17 cellular contexts compared by ENCODE assay signal in the genomic region with DNA sequence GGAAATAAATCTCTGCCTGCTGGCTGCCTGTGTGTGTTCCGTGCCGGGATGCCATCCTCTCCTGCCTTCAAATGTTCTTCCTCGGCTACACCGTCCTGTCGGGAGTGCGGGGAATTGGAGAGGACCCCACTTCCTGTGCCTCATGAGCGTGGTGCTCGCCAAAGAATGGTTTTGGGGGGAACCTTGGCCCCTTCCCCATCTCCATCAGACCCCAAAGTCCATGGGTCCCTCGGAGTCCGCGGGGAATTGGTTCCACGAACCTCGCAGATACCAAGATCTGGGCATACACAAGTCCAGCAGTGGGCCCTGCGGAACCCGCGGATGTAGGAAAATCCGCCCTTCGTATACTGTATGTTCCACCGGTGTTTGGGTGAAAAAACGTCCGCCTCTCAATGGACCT. TPM values are rescaled to one million over a fixed set of nuclear protein-coding genes. Genes with fewer than 3 reads are reported as not detected.
A peak's percentile ranks its signal among the peaks of the same experiment; 100 is the strongest.
DNase-seq lines count a peak whose midpoint lies in the region; ATAC-seq and TF ChIP-seq lines count a peak whose summit lies in the region.
"Had no signal": no experiment of that assay in that cellular context is flagged by ENCODE, and none has a peak within 500 bp of the region (broad histone marks: within the 10 kb centered on the region; RNA-seq: fewer than 3 reads in every experiment).

No MANE protein-coding gene starts in this region.

- ATAC-seq in HG02938 (IDR thresholded peaks at IDR 0.05; ENCODE audit: unreplicated experiment) = no peak
- ATAC-seq: activated T-cell treated with anti-CD3 and anti-CD28 coated beads, Interleukin-2, amount 50 U/mL, for 4 hours; left cardiac atrium had no signal

- H3K27me3 Mint-ChIP-seq in activated CD4-positive, alpha-beta T cell treated with anti-CD3 and anti-CD28 coated beads, Interleukin-2, amount 10 ng/mL, durations not matched to agents 7 days and 5 days = no peaks in the 10 kb centered on the region
- H3K27me3 Mint-ChIP-seq in HFFc6 (ENCODE audit: insufficient read depth) = peaks cover 1% of the 10 kb centered on the region
- H3K27me3 Mint-ChIP-seq in brain = peaks cover 8% of the 10 kb centered on the region
- no peaks in the 10 kb centered on the region for H3K27me3 Mint-ChIP-seq in neural crest cell (ENCODE audit: low read depth)

- H3K4me1 Mint-ChIP-seq in activated CD4-positive, alpha-beta T cell treated with anti-CD3 and anti-CD28 coated beads, Interleukin-2, amount 10 ng/mL, durations not matched to agents 7 days and 5 days = peaks cover 56% of the 10 kb centered on the region
- H3K4me1 Mint-ChIP-seq in HFFc6 (ENCODE audit: low read depth) (peaks cover 45% of the 10 kb centered on the region), brain (peaks cover 50% of the 10 kb centered on the region), neural crest cell (peaks cover 48% of the 10 kb centered on the region)

- H3K36me3 Mint-ChIP-seq in activated CD4-positive, alpha-beta T cell treated with anti-CD3 and anti-CD28 coated beads, Interleukin-2, amount 10 ng/mL, durations not matched to agents 7 days and 5 days (ENCODE audit: low read depth) = peaks cover 24% of the 10 kb centered on the region
- H3K36me3 Mint-ChIP-seq in HFFc6 (ENCODE audit: low read depth) (peaks cover 28% of the 10 kb centered on the region), brain (peaks cover 23% of the 10 kb centered on the region), neural crest cell (ENCODE audit: low read depth) (peaks cover 5% of the 10 kb centered on the region)

- peaks cover 4% of the 10 kb centered on the region for H3K9me3 Mint-ChIP-seq in activated CD4-positive, alpha-beta T cell treated with anti-CD3 and anti-CD28 coated beads, Interleukin-2, amount 10 ng/mL, durations not matched to agents 7 days and 5 days
- no peaks in the 10 kb centered on the region for H3K9me3 Mint-ChIP-seq in HFFc6
- H3K9me3 Mint-ChIP-seq in brain = peaks cover 0 to 5% (median 4%) of the 10 kb centered on the region in 5 experiments
- peaks cover 5% of the 10 kb centered on the region for H3K9me3 Mint-ChIP-seq in neural crest cell
- H3K9me3 Mint-ChIP-seq: activated T-cell treated with anti-CD3 and anti-CD28 coated beads, Interleukin-2, amount 50 U/mL, for 4 hours had no signal

- CTCF ChIA-PET in activated CD4-positive, alpha-beta T cell treated with anti-CD3 and anti-CD28 coated beads, Interleukin-2, amount 10 ng/mL, durations not matched to agents 7 days and 5 days (lab: Charles Lee) = interaction anchor here (1.7 kb wide), 1 partner anchor 51 kb away, joined by 6 read pairs; the partner anchor contains the start of gene U2AF2

- TF ChIP-seq CTCF in HFFc6 (IDR thresholded peaks at IDR 0.05) (no peak), brain (conservative IDR thresholded peaks at IDR 0.05) (no peak), neural crest cell (conservative IDR thresholded peaks at IDR 0.05) (no peak)

- POLR2A ChIA-PET in activated CD4-positive, alpha-beta T cell treated with anti-CD3 and anti-CD28 coated beads, Interleukin-2, amount 10 ng/mL, durations not matched to agents 7 days and 5 days (lab: Charles Lee) = no interaction called here

- no peak for DNase-seq in activated CD4-positive, alpha-beta T cell treated with anti-CD3 and anti-CD28 coated beads, Interleukin-2, amount 10 ng/mL, durations not matched to agents 7 days and 5 days
- no peak for DNase-seq in activated CD4-positive, alpha-beta T cell treated with anti-CD3 and anti-CD28 coated beads for 1 hour
- no peak for DNase-seq in HFFc6
- no peak for DNase-seq in neural crest cell (ENCODE audit: low read depth, low spot score)
- DNase-seq in COR-L47 (lab: John Stamatoyannopoulos, UW) = no peak
- DNase-seq in NCI-H1694 (lab: John Stamatoyannopoulos, UW) = no peak
- DNase-seq: activated T-cell treated with anti-CD3 and anti-CD28 coated beads, Interleukin-2, amount 50 U/mL, for 4 hours; Calu3; GDM1; left cardiac atrium; NCI-H187; NCI-H510A; OCI-M1; retina; thyroid gland had no signal

- peak overlapping the region; percentile 37 for H3K4me3 Mint-ChIP-seq in activated CD4-positive, alpha-beta T cell treated with anti-CD3 and anti-CD28 coated beads, Interleukin-2, amount 10 ng/mL, durations not matched to agents 7 days and 5 days
- H3K4me3 Mint-ChIP-seq in HFFc6 (no peak overlapping the region), brain (peak overlapping the region; percentile 68 to 90 (median 72)), neural crest cell (peak overlapping the region; percentile 69)

- peak overlapping the region; percentile 67 for H3K27ac Mint-ChIP-seq in activated CD4-positive, alpha-beta T cell treated with anti-CD3 and anti-CD28 coated beads, Interleukin-2, amount 10 ng/mL, durations not matched to agents 7 days and 5 days
- H3K27ac Mint-ChIP-seq in HFFc6 (peak overlapping the region; percentile 66; the same call in 1 of the 2 replicates), brain (peak overlapping the region in 4 of 5 experiments; percentile 86 to 99 (median 98)), neural crest cell (ENCODE audit: unreplicated experiment) (no peak overlapping the region)

RNA-seq across cellular contexts. Expression of gene ZNF865, which starts 2.3 kb away (rescaled TPM):
- 10 to 100 TPM; 14.2 TPM for total RNA-seq in activated CD4-positive, alpha-beta T cell treated with anti-CD3 and anti-CD28 coated beads, Interleukin-2, amount 10 ng/mL, durations not matched to agents 7 days and 5 days
- total RNA-seq in HFFc6 (2021; fragmentation: NEBNext Ultra II Directional; extraction: Animal tissue kit (Norgen Biotek cat#: 25700)) = 10 to 100 TPM; 13.3 to 14.1 (median 13.8) TPM
- polyA plus RNA-seq in brain (ENCODE audit: insufficient read depth, low read depth, low replicate concordance) = 10.4 TPM
- total RNA-seq in neural crest cell = 20.3 TPM in 2 replicates

RNA-seq across cellular contexts. Expression of gene ZNF524, which starts 3.0 kb away (rescaled TPM):
- total RNA-seq in activated CD4-positive, alpha-beta T cell treated with anti-CD3 and anti-CD28 coated beads, Interleukin-2, amount 10 ng/mL, durations not matched to agents 7 days and 5 days = 10 to 100 TPM; 31.2 to 32.9 TPM
- total RNA-seq in HFFc6 (2021; fragmentation: NEBNext Ultra II Directional; extraction: Animal tissue kit (Norgen Biotek cat#: 25700)) = 10 to 100 TPM in 5 of 6 experiments, 1 to 10 TPM in 1; 9.3 to 12.0 (median 10.7) TPM
- polyA plus RNA-seq in brain (ENCODE audit: insufficient read depth, low read depth, low replicate concordance) = 20.5 TPM
- total RNA-seq in neural crest cell = 6.1 and 6.7 TPM in 2 replicates

RNA-seq across cellular contexts. Expression of gene FIZ1, which starts 3.8 kb away (rescaled TPM):
- total RNA-seq in activated CD4-positive, alpha-beta T cell treated with anti-CD3 and anti-CD28 coated beads, Interleukin-2, amount 10 ng/mL, durations not matched to agents 7 days and 5 days = 10 to 100 TPM; 15.3 to 16.9 TPM
- total RNA-seq in HFFc6 (2021; fragmentation: NEBNext Ultra II Directional; extraction: Animal tissue kit (Norgen Biotek cat#: 25700)) = 10 to 100 TPM in 5 of 6 experiments, 1 to 10 TPM in 1; 9.9 to 13.1 (median 11.9) TPM
- polyA plus RNA-seq in brain (ENCODE audit: insufficient read depth, low read depth, low replicate concordance) = 30.5 TPM
- 31.6 and 31.8 TPM in 2 replicates for total RNA-seq in neural crest cell

RNA-seq across cellular contexts. Expression of gene ZNF784, which starts 21.3 kb away (rescaled TPM):
- 1 to 10 TPM; 4.3 to 5.8 TPM for total RNA-seq in activated CD4-positive, alpha-beta T cell treated with anti-CD3 and anti-CD28 coated beads, Interleukin-2, amount 10 ng/mL, durations not matched to agents 7 days and 5 days
- 1 to 10 TPM; 4.6 to 5.3 (median 4.8) TPM for total RNA-seq in HFFc6 (2021; fragmentation: NEBNext Ultra II Directional; extraction: Animal tissue kit (Norgen Biotek cat#: 25700))
- 5.8 TPM for polyA plus RNA-seq in brain (ENCODE audit: insufficient read depth, low read depth, low replicate concordance)
- 11.0 and 12.4 TPM in 2 replicates for total RNA-seq in neural crest cell

RNA-seq across cellular contexts. Expression of gene ZNF579, which starts 22.5 kb away (rescaled TPM):
- 1 to 10 TPM; 7.0 to 8.0 TPM for total RNA-seq in activated CD4-positive, alpha-beta T cell treated with anti-CD3 and anti-CD28 coated beads, Interleukin-2, amount 10 ng/mL, durations not matched to agents 7 days and 5 days
- total RNA-seq in HFFc6 (2021; fragmentation: NEBNext Ultra II Directional; extraction: Animal tissue kit (Norgen Biotek cat#: 25700)) = 10 to 100 TPM; 19.0 to 24.3 (median 22.0) TPM
- polyA plus RNA-seq in brain (ENCODE audit: insufficient read depth, low read depth, low replicate concordance) = 16.2 TPM
- total RNA-seq in neural crest cell = 28.2 and 29.1 TPM in 2 replicates
